9 cellular contexts compared by ENCODE assay signal in the genomic region with DNA sequence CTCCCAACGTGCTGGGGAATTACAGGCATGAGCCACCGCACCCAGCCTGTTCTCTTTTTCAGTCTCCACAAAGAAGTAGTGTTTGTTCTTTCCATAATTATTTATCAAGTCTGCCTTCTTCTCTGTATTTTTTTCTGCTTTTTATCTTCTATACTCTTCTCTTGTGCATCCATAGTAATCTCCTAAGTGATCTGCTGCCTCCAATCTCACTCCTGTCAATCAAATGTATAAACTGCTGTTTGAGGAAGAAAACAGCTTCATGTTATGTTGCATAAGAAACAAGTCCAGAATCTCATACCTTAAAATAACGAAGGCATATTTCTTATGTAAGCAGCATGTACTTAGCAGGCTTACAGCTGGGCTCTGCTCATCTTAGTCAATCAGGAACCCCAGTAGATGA.
"Had no signal": no experiment of that assay in that cellular context is flagged by ENCODE, and none has a peak within 500 bp of the region (broad histone marks: within the 10 kb centered on the region; RNA-seq: fewer than 3 reads in every experiment).

No MANE protein-coding gene starts in this region.

- ATAC-seq: GM23338, HepG2 had no signal

- DNase-seq: H9, HCEC 1CT, HFFc6, KG1 had no signal

- H3K4me2 ChIP-seq: GM23338 had no signal

- H2AFZ ChIP-seq: GM23338 had no signal

- FAIRE-seq: H1, H54, HepG2 had no signal

- H3K4me3 ChIP-seq: GM23338 had no signal

- H3K27ac ChIP-seq: HL-60 had no signal
